In the genomic region with DNA sequence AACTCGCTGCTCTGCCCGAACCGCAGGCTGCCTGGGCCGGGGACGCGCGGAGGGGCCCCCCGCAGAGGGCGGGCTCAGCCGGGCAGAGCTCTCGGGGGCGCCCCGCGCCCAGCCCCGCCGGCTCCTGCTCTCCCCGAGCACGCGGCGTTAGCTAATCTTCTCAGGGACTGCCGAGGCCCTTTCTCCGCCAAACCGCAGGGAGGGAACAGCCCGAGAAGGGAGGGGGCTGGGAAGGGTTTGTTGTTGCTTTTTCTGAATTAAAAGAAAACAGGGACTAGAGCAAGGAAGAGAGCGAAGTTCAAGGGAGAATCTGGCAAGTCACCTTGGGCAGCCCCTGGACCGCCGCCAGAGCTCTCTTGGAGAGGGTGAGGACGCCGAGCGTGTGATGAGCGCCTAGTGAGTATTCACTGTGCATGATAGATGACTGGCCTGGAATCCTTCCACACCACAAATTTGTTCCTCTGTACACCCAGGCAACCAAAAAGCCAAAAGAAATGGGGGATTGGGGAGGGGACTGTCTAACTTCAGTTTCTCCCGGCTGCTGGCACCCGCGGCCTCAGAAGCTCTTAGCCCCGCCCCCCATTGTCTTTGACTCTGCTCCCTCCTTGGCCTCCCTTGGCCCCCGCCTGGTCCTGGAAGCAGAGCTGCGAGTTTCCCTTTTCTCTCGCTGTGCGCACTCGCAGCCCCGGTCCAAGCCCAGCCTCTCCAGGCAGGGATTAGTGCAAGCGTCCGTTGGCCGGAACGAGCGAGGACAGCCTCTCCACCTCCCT, we compare ENCODE assay signal across 8 cellular contexts.
A peak's percentile ranks its signal among the peaks of the same experiment; 100 is the strongest.
DNase-seq lines count a peak whose midpoint lies in the region; ATAC-seq and TF ChIP-seq lines count a peak whose summit lies in the region.

No MANE protein-coding gene starts in this region.

- DNase-seq in DMS153 (lab: John Stamatoyannopoulos, UW) (peak; percentile 59), RWPE1 (ENCODE audit: low spot score) (peak; percentile 51), caudate nucleus (lab: John Stamatoyannopoulos, UW) (peak in 50 of 61 donors; percentile 6 to 85 (median 46)), iPS-NIHi11 (ENCODE audit: low spot score) (peak; percentile 83), skeletal muscle cell (ENCODE audit: low read depth) (peak; percentile 84)
- no peak for DNase-seq in NK-92 treated with Interleukin-12 subunit alpha and Interleukin-12 subunit beta, amount 100 ng/mL, for 24 hours (lab: John Stamatoyannopoulos, UW)

- no peak for TF ChIP-seq CTCF in RWPE1 (conservative IDR thresholded peaks at IDR 0.05; ENCODE audit: low read depth)

- CTCF ChIA-PET in RWPE1 (lab: Yijun Ruan, JAX), result interaction anchor here (0.7 to 2.3 kb wide), 4 partner anchors 9 to 257 kb away, joined by 3 to 14 read pairs (median 3); no protein-coding TSS in a partner anchor

- ATAC-seq in HG02759 (IDR thresholded peaks at IDR 0.05; ENCODE audit: unreplicated experiment) (peak; percentile 66), HG02840 (IDR thresholded peaks at IDR 0.05; ENCODE audit: low FRiP score, unreplicated experiment) (no peak)

- H3K4me3 ChIP-seq in skeletal muscle cell (ENCODE audit: low read depth, low read length), result peak overlapping the region; percentile 33

- POLR2A ChIA-PET in RWPE1 (lab: Yijun Ruan, JAX; ENCODE audit: low non-redundant PET), result no interaction called here

- H3K27ac ChIP-seq in RWPE1, result peak overlapping the region; percentile 98
- H3K27ac ChIP-seq in caudate nucleus (ENCODE audit: low read depth, low read length), result peak overlapping the region; percentile 6
